ENCODE assay signal across 21 cellular contexts in genomic region chr11:77057938-77058474, GRCh38. TPM values are rescaled to one million over a fixed set of nuclear protein-coding genes. Genes with fewer than 3 reads are reported as not detected.
DNase-seq lines count a peak whose midpoint lies in the region; ATAC-seq and TF ChIP-seq lines count a peak whose summit lies in the region.
"Had no signal": no experiment of that assay in that cellular context is flagged by ENCODE, and none has a peak within 500 bp of the region (broad histone marks: within the 10 kb centered on the region; RNA-seq: fewer than 3 reads in every experiment).

No MANE protein-coding gene starts in this region.

- DNase-seq in cardiac septum (ENCODE audit: low spot score) = peak; percentile 73
- no peak for DNase-seq in right atrium auricular region (ENCODE audit: low spot score)
- peak; percentile 53 for DNase-seq in mesenteric fat pad (ENCODE audit: low spot score)
- peak; percentile 22 for DNase-seq in upper lobe of right lung
- DNase-seq in GM20000 (ENCODE audit: low spot score) = no peak
- DNase-seq: CD4-positive, CD25-positive, alpha-beta regulatory T cell; CD8-positive, alpha-beta T cell; DMS 273 treated with DMSO at 0.1 percent for 48 hours; DMS79; EL; GDM1; H9 had no signal

- peaks cover 0 to 21% of the 10 kb centered on the region in 2 donors for H3K9me3 ChIP-seq in right atrium auricular region
- no peaks in the 10 kb centered on the region for H3K9me3 ChIP-seq in upper lobe of right lung

- intact Hi-C loops in cardiac septum (cut with DNase I) (no loop called here), upper lobe of right lung (cut with DNase I) (no loop called here)

- ATAC-seq in upper lobe of right lung (no peak), esophagus mucosa (no peak)
- ATAC-seq: CD8-positive, alpha-beta T cell; GM12878; GM23338; HCT116 had no signal

- TF ChIP-seq CTCF in right atrium auricular region (IDR thresholded peaks at IDR 0.05) (no peak), upper lobe of right lung (IDR thresholded peaks at IDR 0.05) (no peak), GM20000 (IDR thresholded peaks at IDR 0.05; ENCODE audit: extremely low read depth, missing control alignments) (no peak)

- H3K36me3 ChIP-seq in right atrium auricular region = no peaks in the 10 kb centered on the region
- H3K36me3 ChIP-seq in upper lobe of right lung = no peaks in the 10 kb centered on the region
- H3K36me3 ChIP-seq: BLaER1 had no signal

- no peaks in the 10 kb centered on the region for H3K27me3 ChIP-seq in right atrium auricular region
- no peaks in the 10 kb centered on the region for H3K27me3 ChIP-seq in upper lobe of right lung
- H3K27me3 ChIP-seq: BLaER1 had no signal

- H3K4me3 ChIP-seq in right atrium auricular region = no peak overlapping the region
- no peak overlapping the region for H3K4me3 ChIP-seq in upper lobe of right lung
- H3K4me3 ChIP-seq: BLaER1, GM12878, GM23338 had no signal

- H3K4me1 ChIP-seq in right atrium auricular region (no peaks in the 10 kb centered on the region), upper lobe of right lung (no peaks in the 10 kb centered on the region)
- H3K4me1 ChIP-seq: BLaER1 had no signal

- no peak overlapping the region for H3K27ac ChIP-seq in right atrium auricular region
- no peak overlapping the region for H3K27ac ChIP-seq in upper lobe of right lung
- H3K27ac ChIP-seq: 22Rv1, BLaER1, C4-2B had no signal

RNA-seq across cellular contexts. Expression of gene CAPN5, which starts 8.8 kb away (rescaled TPM):
- 4.0 TPM for total RNA-seq in cardiac septum
- total RNA-seq in right atrium auricular region = 1 to 10 TPM; 2.6 to 4.0 TPM
- total RNA-seq in mesenteric fat pad = 5.1 TPM
- total RNA-seq in upper lobe of right lung = 6.5 TPM
- total RNA-seq in esophagus mucosa = 30.4 TPM

RNA-seq across cellular contexts. Expression of gene B3GNT6, which starts 23.8 kb away (rescaled TPM):
- total RNA-seq in cardiac septum = not detected
- not detected for total RNA-seq in right atrium auricular region
- not detected for total RNA-seq in mesenteric fat pad
- not detected for total RNA-seq in upper lobe of right lung
- 2.3 TPM for total RNA-seq in esophagus mucosa
- total RNA-seq: B cell; CD4-positive, CD25-positive, alpha-beta regulatory T cell; CD8-positive, alpha-beta T cell; GM12878; GM23338; H4; H9 had no signal

RNA-seq across cellular contexts. Expression of gene OMP, which starts 44.6 kb away (rescaled TPM):
- total RNA-seq in cardiac septum = not detected
- total RNA-seq in right atrium auricular region = not detected
- total RNA-seq in mesenteric fat pad = not detected
- not detected for total RNA-seq in upper lobe of right lung
- total RNA-seq in esophagus mucosa = not detected
- total RNA-seq: B cell; CD4-positive, CD25-positive, alpha-beta regulatory T cell; GM12878; H4; H9 had no signal

Comparison
In these comparisons a context has a peak if more than half of its experiments do, and no peak if none do; other contexts are left out.
1. DNase-seq: peak in cardiac septum (single experiment), mesenteric fat pad (single experiment) and upper lobe of right lung (single experiment); none in right atrium auricular region (single experiment) and GM20000 (single experiment).